Comparison of ENCODE assay signal across 29 cellular contexts in genomic region chr12:34361721-34362316, GRCh38.
"Had no signal": no experiment of that assay in that cellular context is flagged by ENCODE, and none has a peak within 500 bp of the region (broad histone marks: within the 10 kb centered on the region; RNA-seq: fewer than 3 reads in every experiment).

No MANE protein-coding gene starts in this region.

- H3K27ac ChIP-seq: colonic mucosa, coronary artery, dorsolateral prefrontal cortex, epithelial cell of prostate, esophagus muscularis mucosa, esophagus squamous epithelium, foreskin keratinocyte, gastrocnemius medialis, gastroesophageal sphincter, heart left ventricle, heart right ventricle had no signal

- H3K4me1 Mint-ChIP-seq: endodermal cell had no signal

- H3K27me3 Mint-ChIP-seq: dendritic cell treated with granulocyte-macrophage colony-stimulating factor and Interleukin-4, amounts not matched to agents 40 ng/mL and 50 ng/mL, for 4 days; effector memory CD8-positive, alpha-beta T cell had no signal

- H3K27ac Mint-ChIP-seq: dendritic cell treated with granulocyte-macrophage colony-stimulating factor and Interleukin-4, amounts not matched to agents 40 ng/mL and 50 ng/mL, for 4 days; effector memory CD8-positive, alpha-beta T cell; endodermal cell had no signal

- DNase-seq: colonic mucosa; cortex of kidney; dermis blood vessel endothelial cell; dorsolateral prefrontal cortex; effector CD4-positive, alpha-beta T cell; effector CD8-positive, alpha-beta T cell; effector memory CD4-positive, alpha-beta T cell; effector memory CD8-positive, alpha-beta T cell; endodermal cell; erythroblast; esophagus squamous epithelium; foreskin fibroblast; foreskin keratinocyte; foreskin melanocyte; gastrocnemius medialis; glutamatergic neuron; head of caudate nucleus; heart left ventricle; heart right ventricle had no signal

- H3K4me3 ChIP-seq: colonic mucosa, coronary artery, dorsolateral prefrontal cortex, esophagus muscularis mucosa, esophagus squamous epithelium, gastrocnemius medialis, gastroesophageal sphincter, heart left ventricle, heart right ventricle had no signal

- H3K4me3 Mint-ChIP-seq: dendritic cell treated with granulocyte-macrophage colony-stimulating factor and Interleukin-4, amounts not matched to agents 40 ng/mL and 50 ng/mL, for 4 days; effector memory CD8-positive, alpha-beta T cell; endodermal cell had no signal

- H3K4me1 ChIP-seq: colonic mucosa, esophagus muscularis mucosa, esophagus squamous epithelium, foreskin keratinocyte, gastrocnemius medialis, gastroesophageal sphincter, heart left ventricle, heart right ventricle had no signal

- H3K27me3 ChIP-seq: colonic mucosa, esophagus squamous epithelium, foreskin keratinocyte, gastrocnemius medialis had no signal

- H3K9me3 ChIP-seq: colonic mucosa, gastrocnemius medialis had no signal

- H3K36me3 ChIP-seq: colonic mucosa, esophagus muscularis mucosa, esophagus squamous epithelium, gastrocnemius medialis, gastroesophageal sphincter, heart left ventricle, heart right ventricle had no signal

- ATAC-seq: effector memory CD8-positive, alpha-beta T cell; esophagus mucosa; foreskin keratinocyte; gastrocnemius medialis; gastroesophageal sphincter; heart left ventricle; heart right ventricle had no signal

- FAIRE-seq: colon, endometrium, endothelial cell of umbilical vein, frontal cortex had no signal
